In genomic region chr4:75939890-75940691, GRCh38 we compare ENCODE assay signal across 1 cellular context.
A peak's percentile ranks its signal among the peaks of the same experiment; 100 is the strongest.
TF ChIP-seq lines count a peak whose summit lies in the region.

No MANE protein-coding gene starts in this region.

TF ChIP-seq in K562, 482 proteins besides CTCF, POLR2A, EP300 and RAD21 (continues in another document):
- TF ChIP-seq YY1 (IDR thresholded peaks at IDR 0.05; ENCODE audit: borderline replicate concordance in 1 of 3, control insufficient read depth in 1 of 3, extremely low read depth in 1 of 3, insufficient read depth in 3 of 3, insufficient read length in 1 of 3, insufficient replicate concordance in 2 of 3, low read depth in 1 of 3, low read length in 2 of 3), result peak in 1 of 3 experiments; percentile 19
- TF ChIP-seq ARID1B (IDR thresholded peaks at IDR 0.05), result peak; percentile 18; the same call in 1 of the 2 replicates
- 0 out of 2 replicates have a peak, but pooled peaks have one; percentile 54 for TF ChIP-seq FOXK1 (CRISPR knock-in tag; IDR thresholded peaks at IDR 0.05; ENCODE audit: borderline replicate concordance)
- peak; percentile 2; the same call in 1 of the 2 replicates for TF ChIP-seq ZKSCAN1 (IDR thresholded peaks at IDR 0.05; ENCODE audit: low read depth, low read length)
- peak; percentile 33 for TF ChIP-seq TAF1 (IDR thresholded peaks at IDR 0.05; ENCODE audit: control insufficient read depth, extremely low read depth, insufficient read depth, low read length, severe bottlenecking)
- no peak for TF ChIP-seq NCOA4 (IDR thresholded peaks at IDR 0.05; ENCODE audit: partially characterized antibody)
- TF ChIP-seq, protein P1, sequence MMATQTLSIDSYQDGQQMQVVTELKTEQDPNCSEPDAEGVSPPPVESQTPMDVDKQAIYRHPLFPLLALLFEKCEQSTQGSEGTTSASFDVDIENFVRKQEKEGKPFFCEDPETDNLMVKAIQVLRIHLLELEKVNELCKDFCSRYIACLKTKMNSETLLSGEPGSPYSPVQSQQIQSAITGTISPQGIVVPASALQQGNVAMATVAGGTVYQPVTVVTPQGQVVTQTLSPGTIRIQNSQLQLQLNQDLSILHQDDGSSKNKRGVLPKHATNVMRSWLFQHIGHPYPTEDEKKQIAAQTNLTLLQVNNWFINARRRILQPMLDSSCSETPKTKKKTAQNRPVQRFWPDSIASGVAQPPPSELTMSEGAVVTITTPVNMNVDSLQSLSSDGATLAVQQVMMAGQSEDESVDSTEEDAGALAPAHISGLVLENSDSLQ (IDR thresholded peaks at IDR 0.05), result peak; percentile 82
- TF ChIP-seq CBFB (CRISPR knock-in tag; IDR thresholded peaks at IDR 0.05), result 0 out of 2 replicates have a peak, but pooled peaks have one; percentile 22
- TF ChIP-seq, protein P2, sequence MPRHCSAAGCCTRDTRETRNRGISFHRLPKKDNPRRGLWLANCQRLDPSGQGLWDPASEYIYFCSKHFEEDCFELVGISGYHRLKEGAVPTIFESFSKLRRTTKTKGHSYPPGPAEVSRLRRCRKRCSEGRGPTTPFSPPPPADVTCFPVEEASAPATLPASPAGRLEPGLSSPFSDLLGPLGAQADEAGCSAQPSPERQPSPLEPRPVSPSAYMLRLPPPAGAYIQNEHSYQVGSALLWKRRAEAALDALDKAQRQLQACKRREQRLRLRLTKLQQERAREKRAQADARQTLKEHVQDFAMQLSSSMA (CRISPR knock-in tag; IDR thresholded peaks at IDR 0.05), result no peak
- TF ChIP-seq L3MBTL2 (IDR thresholded peaks at IDR 0.05), result peak; percentile 46; the same call in 1 of the 2 replicates
- peak; percentile 38; the same call in 1 of the 2 replicates for TF ChIP-seq ZNF740 (CRISPR knock-in tag; IDR thresholded peaks at IDR 0.05)
- TF ChIP-seq ZNF740 (tag; IDR thresholded peaks at IDR 0.05), result no peak
- TF ChIP-seq FOS (IDR thresholded peaks at IDR 0.05; ENCODE audit: extremely low read depth, insufficient read length), result no peak
- TF ChIP-seq NFIC (IDR thresholded peaks at IDR 0.05), result no peak
- TF ChIP-seq ZNF511 (CRISPR knock-in tag; IDR thresholded peaks at IDR 0.05), result peak; percentile 13; the same call in 1 of the 2 replicates
- no peak for TF ChIP-seq SMARCB1 (IDR thresholded peaks at IDR 0.05; ENCODE audit: insufficient read length, low read depth)
- peak; percentile 43; the same call in 1 of the 2 replicates for TF ChIP-seq MYC (IDR thresholded peaks at IDR 0.05; ENCODE audit: low read depth, low read length)
- TF ChIP-seq MYC (CRISPR knock-in tag; IDR thresholded peaks at IDR 0.05; ENCODE audit: borderline replicate concordance, low read depth), result no peak
- TF ChIP-seq, protein P3, sequence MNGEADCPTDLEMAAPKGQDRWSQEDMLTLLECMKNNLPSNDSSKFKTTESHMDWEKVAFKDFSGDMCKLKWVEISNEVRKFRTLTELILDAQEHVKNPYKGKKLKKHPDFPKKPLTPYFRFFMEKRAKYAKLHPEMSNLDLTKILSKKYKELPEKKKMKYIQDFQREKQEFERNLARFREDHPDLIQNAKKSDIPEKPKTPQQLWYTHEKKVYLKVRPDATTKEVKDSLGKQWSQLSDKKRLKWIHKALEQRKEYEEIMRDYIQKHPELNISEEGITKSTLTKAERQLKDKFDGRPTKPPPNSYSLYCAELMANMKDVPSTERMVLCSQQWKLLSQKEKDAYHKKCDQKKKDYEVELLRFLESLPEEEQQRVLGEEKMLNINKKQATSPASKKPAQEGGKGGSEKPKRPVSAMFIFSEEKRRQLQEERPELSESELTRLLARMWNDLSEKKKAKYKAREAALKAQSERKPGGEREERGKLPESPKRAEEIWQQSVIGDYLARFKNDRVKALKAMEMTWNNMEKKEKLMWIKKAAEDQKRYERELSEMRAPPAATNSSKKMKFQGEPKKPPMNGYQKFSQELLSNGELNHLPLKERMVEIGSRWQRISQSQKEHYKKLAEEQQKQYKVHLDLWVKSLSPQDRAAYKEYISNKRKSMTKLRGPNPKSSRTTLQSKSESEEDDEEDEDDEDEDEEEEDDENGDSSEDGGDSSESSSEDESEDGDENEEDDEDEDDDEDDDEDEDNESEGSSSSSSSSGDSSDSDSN (IDR thresholded peaks at IDR 0.05; ENCODE audit: borderline replicate concordance in 1 of 2, low read depth in 2 of 2, low read length in 2 of 2), result peak in 1 of 2 experiments; percentile 89; a peak in 2 of 4 replicates
- no peak for TF ChIP-seq PHB (CRISPR knock-in tag; IDR thresholded peaks at IDR 0.05)
- no peak for TF ChIP-seq GATA2 (CRISPR knock-in tag; IDR thresholded peaks at IDR 0.05)
- peak; percentile 40; the same call in 1 of the 2 replicates for TF ChIP-seq MTA3 (IDR thresholded peaks at IDR 0.05; ENCODE audit: borderline replicate concordance)
- TF ChIP-seq TBP (optimal IDR thresholded peaks at IDR 0.05; ENCODE audit: low read depth, low read length), result peak; percentile 19
- TF ChIP-seq FOXP1 (CRISPR knock-in tag; IDR thresholded peaks at IDR 0.05), result 0 out of 2 replicates have a peak, but pooled peaks have one; percentile 14
- no peak for TF ChIP-seq POLR2AphosphoS2 (IDR thresholded peaks at IDR 0.05; ENCODE audit: low read length)
- no peak for TF ChIP-seq MTF1 (CRISPR knock-in tag; IDR thresholded peaks at IDR 0.05; ENCODE audit: borderline replicate concordance)
- TF ChIP-seq ZBTB11 (CRISPR knock-in tag; IDR thresholded peaks at IDR 0.05), result 0 out of 6 replicates have a peak, but pooled peaks of 1 of the 3 experiments have one; percentile 2
- TF ChIP-seq ZNF143 (CRISPR knock-in tag; IDR thresholded peaks at IDR 0.05), result 0 out of 2 replicates have a peak, but pooled peaks have one; percentile 40
- peak; percentile 24; the same call in 1 of the 2 replicates for TF ChIP-seq FOSL1 (tag; conservative IDR thresholded peaks at IDR 0.05)
- peak; percentile 44 for TF ChIP-seq GABPA (tag; conservative IDR thresholded peaks at IDR 0.05; ENCODE audit: low read depth)
- TF ChIP-seq ATF1 (CRISPR knock-in tag; IDR thresholded peaks at IDR 0.05), result no peak
- peak; percentile 50 for TF ChIP-seq ATF1 (tag; IDR thresholded peaks at IDR 0.05)
- no peak for TF ChIP-seq HOXB6 (CRISPR knock-in tag; IDR thresholded peaks at IDR 0.05; ENCODE audit: borderline replicate concordance)
- TF ChIP-seq POLR2G (IDR thresholded peaks at IDR 0.05; ENCODE audit: low read depth, low read length), result peak; percentile 57; the same call in 1 of the 2 replicates
- TF ChIP-seq ZNF766 (CRISPR knock-in tag; conservative IDR thresholded peaks at IDR 0.05), result peak; percentile 69; the same call in 1 of the 2 replicates
- TF ChIP-seq, protein P4, sequence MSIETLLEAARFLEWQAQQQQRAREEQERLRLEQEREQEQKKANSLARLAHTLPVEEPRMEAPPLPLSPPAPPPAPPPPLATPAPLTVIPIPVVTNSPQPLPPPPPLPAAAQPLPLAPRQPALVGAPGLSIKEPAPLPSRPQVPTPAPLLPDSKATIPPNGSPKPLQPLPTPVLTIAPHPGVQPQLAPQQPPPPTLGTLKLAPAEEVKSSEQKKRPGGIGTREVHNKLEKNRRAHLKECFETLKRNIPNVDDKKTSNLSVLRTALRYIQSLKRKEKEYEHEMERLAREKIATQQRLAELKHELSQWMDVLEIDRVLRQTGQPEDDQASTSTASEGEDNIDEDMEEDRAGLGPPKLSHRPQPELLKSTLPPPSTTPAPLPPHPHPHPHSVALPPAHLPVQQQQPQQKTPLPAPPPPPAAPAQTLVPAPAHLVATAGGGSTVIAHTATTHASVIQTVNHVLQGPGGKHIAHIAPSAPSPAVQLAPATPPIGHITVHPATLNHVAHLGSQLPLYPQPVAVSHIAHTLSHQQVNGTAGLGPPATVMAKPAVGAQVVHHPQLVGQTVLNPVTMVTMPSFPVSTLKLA (conservative IDR thresholded peaks at IDR 0.05), result peak; percentile 44 to 62; a peak in 2 of 4 replicates
- TF ChIP-seq HOMEZ (CRISPR knock-in tag; IDR thresholded peaks at IDR 0.05), result no peak
- TF ChIP-seq CTBP1 (IDR thresholded peaks at IDR 0.05; ENCODE audit: borderline replicate concordance), result peak; percentile 20; the same call in 1 of the 2 replicates
- no peak for TF ChIP-seq HDAC8 (tag; IDR thresholded peaks at IDR 0.05)
- peak; percentile 47; the same call in 1 of the 2 replicates for TF ChIP-seq EP400 (IDR thresholded peaks at IDR 0.05)
- TF ChIP-seq RBFOX2 (IDR thresholded peaks at IDR 0.05; ENCODE audit: low read depth, low read length), result peak; percentile 24
- TF ChIP-seq SNAPC5 (CRISPR knock-in tag; IDR thresholded peaks at IDR 0.05), result no peak
- TF ChIP-seq VEZF1 (CRISPR knock-in tag; IDR thresholded peaks at IDR 0.05), result peak; percentile 89
- TF ChIP-seq NR2C2 (CRISPR knock-in tag; IDR thresholded peaks at IDR 0.05), result no peak; the same call in 1 of the 2 replicates
- TF ChIP-seq NR2C2 (tag; IDR thresholded peaks at IDR 0.05), result peak; percentile 64
- peak; percentile 36; the same call in 1 of the 2 replicates for TF ChIP-seq PHF8 (IDR thresholded peaks at IDR 0.05; ENCODE audit: borderline replicate concordance, low read length)
- no peak for TF ChIP-seq RAD51 (IDR thresholded peaks at IDR 0.05; ENCODE audit: borderline replicate concordance, low read depth)
- TF ChIP-seq CREB1 (IDR thresholded peaks at IDR 0.05), result peak; percentile 15; the same call in 1 of the 2 replicates
- TF ChIP-seq CREB1 (CRISPR knock-in tag; IDR thresholded peaks at IDR 0.05), result no peak
- no peak for TF ChIP-seq NELFE (IDR thresholded peaks at IDR 0.05; ENCODE audit: insufficient read depth, insufficient read length)
- peak; percentile 79 for TF ChIP-seq MAX (CRISPR knock-in tag; IDR thresholded peaks at IDR 0.05)
- TF ChIP-seq NR1H2 (CRISPR knock-in tag; IDR thresholded peaks at IDR 0.05), result no peak
- TF ChIP-seq POLR2B (IDR thresholded peaks at IDR 0.05; ENCODE audit: low read depth, partially characterized antibody), result peak; percentile 33
- TF ChIP-seq TEAD1 (CRISPR knock-in tag; IDR thresholded peaks at IDR 0.05), result peak in 1 of 2 experiments; percentile 30; a peak in 1 of 4 replicates
- 0 out of 4 replicates have a peak, but pooled peaks of 1 of the 2 experiments have one; percentile 11 for TF ChIP-seq SIN3A (IDR thresholded peaks at IDR 0.05; ENCODE audit: borderline replicate concordance in 2 of 2, control insufficient read depth in 1 of 2, low read depth in 2 of 2, low read length in 2 of 2)
